Comparison of ENCODE assay signal across 16 cellular contexts in genomic region chr14:54483073-54483745, GRCh38. TPM values are rescaled to one million over a fixed set of nuclear protein-coding genes. Genes with fewer than 3 reads are reported as not detected.
A peak's percentile ranks its signal among the peaks of the same experiment; 100 is the strongest.
DNase-seq lines count a peak whose midpoint lies in the region; ATAC-seq, FAIRE-seq and TF ChIP-seq lines count a peak whose summit lies in the region.
"Had no signal": no experiment of that assay in that cellular context is flagged by ENCODE, and none has a peak within 500 bp of the region (broad histone marks: within the 10 kb centered on the region; RNA-seq: fewer than 3 reads in every experiment).

No MANE protein-coding gene starts in this region.

- no peak for TF ChIP-seq CTCF in activated CD8-positive, alpha-beta T cell treated with anti-CD3 and anti-CD28 coated beads for 36 hours (IDR thresholded peaks at IDR 0.05)
- no peak for TF ChIP-seq CTCF in nephron progenitor cell (IDR thresholded peaks at IDR 0.05)

- H3K9me3 Mint-ChIP-seq in activated CD8-positive, alpha-beta memory T cell treated with anti-CD3 and anti-CD28 coated beads, Interleukin-2, amount 10 ng/mL, durations not matched to agents 7 days and 5 days (ENCODE audit: low read depth) = no peaks in the 10 kb centered on the region
- H3K9me3 Mint-ChIP-seq in activated CD8-positive, alpha-beta T cell treated with anti-CD3 and anti-CD28 coated beads for 36 hours = no peaks in the 10 kb centered on the region
- H3K9me3 Mint-ChIP-seq in nephron progenitor cell = peaks cover 16% of the 10 kb centered on the region
- H3K9me3 Mint-ChIP-seq: activated T-helper 2 cell treated with anti-CD3 and anti-CD28 coated beads, Interferon-gamma antibody, Interleukin-2, Interleukin-4, amounts not matched to agents 10 μg/mL and 5 μg/mL and 100 μg/mL, durations not matched to agents 14 hours and 24 hours and 36 hours; WTC11 had no signal

- FAIRE-seq in HTR-8/SVneo (lab: Jason Lieb, UNC) = peak; percentile 20
- FAIRE-seq: bronchial epithelial cell had no signal

- no peak for DNase-seq in activated CD8-positive, alpha-beta memory T cell treated with anti-CD3 and anti-CD28 coated beads, Interleukin-2, amount 10 ng/mL, durations not matched to agents 7 days and 5 days
- no peak for DNase-seq in activated CD8-positive, alpha-beta memory T cell treated with anti-CD3 and anti-CD28 coated beads, Interleukin-2, amount 50 U/mL, for 4 hours
- DNase-seq in HTR-8/SVneo (ENCODE audit: insufficient read length, low spot score) = no peak
- DNase-seq in activated CD8-positive, alpha-beta T cell treated with anti-CD3 and anti-CD28 coated beads for 36 hours = no peak
- DNase-seq in nephron progenitor cell = no peak
- no peak for DNase-seq in cortex of kidney (lab: John Stamatoyannopoulos, UW)
- DNase-seq in DMS153 (lab: John Stamatoyannopoulos, UW) = no peak
- DNase-seq: DMS79, head of caudate nucleus, left cardiac atrium, NCI-H1417, NCI-H510A treated with DMSO at 0.1 percent for 48 hours had no signal

- H3K27me3 Mint-ChIP-seq in activated CD8-positive, alpha-beta memory T cell treated with anti-CD3 and anti-CD28 coated beads, Interleukin-2, amount 10 ng/mL, durations not matched to agents 7 days and 5 days = no peaks in the 10 kb centered on the region
- no peaks in the 10 kb centered on the region for H3K27me3 Mint-ChIP-seq in activated CD8-positive, alpha-beta T cell treated with anti-CD3 and anti-CD28 coated beads for 36 hours
- peaks cover 8% of the 10 kb centered on the region for H3K27me3 Mint-ChIP-seq in nephron progenitor cell (ENCODE audit: low read depth, poor library complexity)

- no peak overlapping the region for H3K4me3 Mint-ChIP-seq in activated CD8-positive, alpha-beta memory T cell treated with anti-CD3 and anti-CD28 coated beads, Interleukin-2, amount 10 ng/mL, durations not matched to agents 7 days and 5 days
- no peak overlapping the region for H3K4me3 Mint-ChIP-seq in activated CD8-positive, alpha-beta T cell treated with anti-CD3 and anti-CD28 coated beads for 36 hours
- H3K4me3 Mint-ChIP-seq in nephron progenitor cell = no peak overlapping the region
- H3K4me3 Mint-ChIP-seq: WTC11 had no signal

- intact Hi-C loops in activated CD8-positive, alpha-beta T cell treated with anti-CD3 and anti-CD28 coated beads for 36 hours (cut with micrococcal nuclease) = no loop called here

- peaks cover 36% of the 10 kb centered on the region for H3K36me3 Mint-ChIP-seq in activated CD8-positive, alpha-beta memory T cell treated with anti-CD3 and anti-CD28 coated beads, Interleukin-2, amount 10 ng/mL, durations not matched to agents 7 days and 5 days
- H3K36me3 Mint-ChIP-seq in activated CD8-positive, alpha-beta T cell treated with anti-CD3 and anti-CD28 coated beads for 36 hours (ENCODE audit: low read depth) = peaks cover 36% of the 10 kb centered on the region
- peaks cover 50% of the 10 kb centered on the region for H3K36me3 Mint-ChIP-seq in nephron progenitor cell (ENCODE audit: low read depth)

- ATAC-seq in activated CD8-positive, alpha-beta memory T cell treated with anti-CD3 and anti-CD28 coated beads, Interleukin-2, amount 10 ng/mL, durations not matched to agents 7 days and 5 days = no peak
- no peak for ATAC-seq in activated CD8-positive, alpha-beta T cell treated with anti-CD3 and anti-CD28 coated beads for 36 hours
- no peak for ATAC-seq in GM21367 (IDR thresholded peaks at IDR 0.05; ENCODE audit: unreplicated experiment)
- ATAC-seq: left cardiac atrium, WTC11 had no signal

- peak overlapping the region; percentile 9 for H3K27ac Mint-ChIP-seq in activated CD8-positive, alpha-beta memory T cell treated with anti-CD3 and anti-CD28 coated beads, Interleukin-2, amount 10 ng/mL, durations not matched to agents 7 days and 5 days
- H3K27ac Mint-ChIP-seq in activated CD8-positive, alpha-beta T cell treated with anti-CD3 and anti-CD28 coated beads for 36 hours = peak overlapping the region; percentile 55
- peak overlapping the region; percentile 26 for H3K27ac Mint-ChIP-seq in nephron progenitor cell
- H3K27ac Mint-ChIP-seq: WTC11 had no signal

- H3K4me1 Mint-ChIP-seq in activated CD8-positive, alpha-beta memory T cell treated with anti-CD3 and anti-CD28 coated beads, Interleukin-2, amount 10 ng/mL, durations not matched to agents 7 days and 5 days = peaks cover 48% of the 10 kb centered on the region
- H3K4me1 Mint-ChIP-seq in activated CD8-positive, alpha-beta T cell treated with anti-CD3 and anti-CD28 coated beads for 36 hours (ENCODE audit: low read depth) = peaks cover 49% of the 10 kb centered on the region
- peaks cover 25% of the 10 kb centered on the region for H3K4me1 Mint-ChIP-seq in nephron progenitor cell

- CTCF ChIA-PET in activated CD8-positive, alpha-beta memory T cell treated with anti-CD3 and anti-CD28 coated beads, Interleukin-2, amount 10 ng/mL, durations not matched to agents 7 days and 5 days (lab: Charles Lee) = interaction anchor here (1.2 to 1.5 kb wide), 2 partner anchors 28 to 41 kb away, joined by 3 to 5 read pairs; no protein-coding TSS in a partner anchor
- CTCF ChIA-PET in activated CD8-positive, alpha-beta T cell treated with anti-CD3 and anti-CD28 coated beads for 36 hours (lab: Charles Lee) = interaction anchor here (0.8 to 1.5 kb wide), 6 partner anchors 20 to 323 kb away, joined by 3 to 4 read pairs (median 3); no protein-coding TSS in a partner anchor

- POLR2A ChIA-PET in activated CD8-positive, alpha-beta T cell treated with anti-CD3 and anti-CD28 coated beads for 36 hours (lab: Charles Lee) = no interaction called here

RNA-seq across cellular contexts. Expression of gene GMFB, which starts 5.6 kb away (rescaled TPM):
- total RNA-seq in activated CD8-positive, alpha-beta memory T cell treated with anti-CD3 and anti-CD28 coated beads, Interleukin-2, amount 10 ng/mL, durations not matched to agents 7 days and 5 days = 10 to 100 TPM; 29.7 to 31.2 TPM
- total RNA-seq in activated CD8-positive, alpha-beta T cell treated with anti-CD3 and anti-CD28 coated beads for 36 hours = 10 to 100 TPM; 29.2 to 32.1 TPM

RNA-seq across cellular contexts. Expression of gene CGRRF1, which starts 26.5 kb away (rescaled TPM):
- total RNA-seq in activated CD8-positive, alpha-beta memory T cell treated with anti-CD3 and anti-CD28 coated beads, Interleukin-2, amount 10 ng/mL, durations not matched to agents 7 days and 5 days = 10 to 100 TPM in 1 of 2 experiments, 1 to 10 TPM in 1; 10.0 to 10.7 TPM
- 10 to 100 TPM in 1 of 2 experiments, 1 to 10 TPM in 1; 9.6 to 10.0 TPM for total RNA-seq in activated CD8-positive, alpha-beta T cell treated with anti-CD3 and anti-CD28 coated beads for 36 hours

RNA-seq across cellular contexts. Expression of gene CNIH1, which starts 42.0 kb away (rescaled TPM):
- total RNA-seq in activated CD8-positive, alpha-beta memory T cell treated with anti-CD3 and anti-CD28 coated beads, Interleukin-2, amount 10 ng/mL, durations not matched to agents 7 days and 5 days = 10 to 100 TPM; 39.8 to 61.9 TPM
- 10 to 100 TPM; 82.0 to 82.7 TPM for total RNA-seq in activated CD8-positive, alpha-beta T cell treated with anti-CD3 and anti-CD28 coated beads for 36 hours
